Comparison of ENCODE assay signal across 13 cellular contexts in the genomic region with DNA sequence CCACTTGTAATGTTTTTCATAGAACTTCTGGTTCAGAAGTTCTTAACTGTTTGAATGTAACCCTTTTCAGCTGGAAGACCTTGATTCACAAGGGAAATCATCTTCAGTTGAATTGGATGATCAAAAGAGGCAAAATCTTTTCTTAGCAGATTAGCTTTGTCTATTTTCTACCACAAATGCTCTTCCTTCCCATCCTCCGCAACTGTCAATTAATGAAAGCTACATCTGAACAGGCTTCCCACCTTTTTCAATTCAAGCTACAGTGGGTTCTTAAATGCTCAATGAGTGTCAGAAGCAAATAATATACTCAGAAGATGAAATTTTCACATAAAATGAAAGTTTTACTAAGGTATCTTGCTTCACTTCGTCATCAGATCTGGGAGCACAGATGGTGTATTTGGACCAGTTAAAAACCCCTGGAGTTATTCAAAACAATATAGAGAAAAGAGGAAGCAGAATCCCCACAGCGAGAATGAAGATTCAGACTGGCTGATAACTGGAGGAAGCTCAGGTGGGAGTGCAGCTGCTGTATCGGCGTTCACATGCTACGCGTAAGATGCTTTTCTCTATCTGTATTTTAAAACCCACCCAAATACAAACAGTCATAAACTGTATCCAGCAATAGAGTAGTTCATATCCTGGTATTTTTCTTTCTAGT. TPM values are rescaled to one million over a fixed set of nuclear protein-coding genes. Genes with fewer than 3 reads are reported as not detected.
DNase-seq lines count a peak whose midpoint lies in the region; ATAC-seq, FAIRE-seq and TF ChIP-seq lines count a peak whose summit lies in the region.
"Had no signal": no experiment of that assay in that cellular context is flagged by ENCODE, and none has a peak within 500 bp of the region (broad histone marks: within the 10 kb centered on the region; RNA-seq: fewer than 3 reads in every experiment).

No MANE protein-coding gene starts in this region.

- peak; percentile 23 for FAIRE-seq in K562 (lab: Jason Lieb, UNC)

- in situ Hi-C loops in K562 (cut with MboI): no loop called here

- 41% methylated on average over 7 of the region's 7 CpGs for WGBS in K562 (ENCODE audit: insufficient coverage, low coverage, missing lambda C conversion rate)

- H3K36me3 ChIP-seq in K562 (ENCODE audit: control insufficient read depth, insufficient read depth, low read length): peaks cover 78% of the 10 kb centered on the region
- H3K36me3 ChIP-seq: ovary had no signal

- H3K9ac ChIP-seq in K562 (ENCODE audit: insufficient read depth in 1 of 2, low read depth in 2 of 2, low read length in 2 of 2): no peak overlapping the region

- H3K27me3 ChIP-seq in K562 (ENCODE audit: control insufficient read depth in 2 of 2, insufficient read depth in 2 of 2, low read length in 2 of 2): no peaks in the 10 kb centered on the region
- H3K27me3 ChIP-seq: ovary, tibial artery had no signal

- no peaks in the 10 kb centered on the region for H4K20me1 ChIP-seq in K562 (replicated peaks; ENCODE audit: control insufficient read depth, insufficient read depth, low read length)

- no peaks in the 10 kb centered on the region for H3K9me1 ChIP-seq in K562 (ENCODE audit: control insufficient read depth, insufficient read depth, low read length)

- no peak overlapping the region for H3K4me2 ChIP-seq in K562 (ENCODE audit: insufficient read depth, low read length)

- intact Hi-C loops in K562 (cut with micrococcal nuclease): no loop called here
- intact Hi-C loops in posterior vena cava (cut with DNase I): no loop called here

- ATAC-seq in GM18909 (IDR thresholded peaks at IDR 0.05; ENCODE audit: poor library complexity, unreplicated experiment) (peak; percentile 65), HG02588 (IDR thresholded peaks at IDR 0.05; ENCODE audit: unreplicated experiment) (peak; percentile 71), HG03520 (IDR thresholded peaks at IDR 0.05; ENCODE audit: unreplicated experiment) (peak; percentile 88), K562 (no peak; the same call in 2 of the 3 replicates), HG02763 (IDR thresholded peaks at IDR 0.05; ENCODE audit: unreplicated experiment) (no peak)

- no peak overlapping the region for H3K27ac ChIP-seq in K562 (ENCODE audit: extremely low read depth, low read depth, low read length)
- H3K27ac ChIP-seq: left ventricle myocardium inferior, ovary, tibial artery had no signal

- DNase-seq in K562 (ENCODE audit: extremely low read depth in 1 of 4, low spot score in 3 of 4): no peak
- no peak for DNase-seq in SKM-1 treated with dmso at 0.1 percent for 144 hours (lab: John Stamatoyannopoulos, UW; ENCODE audit: unreplicated experiment)
- DNase-seq in posterior vena cava (ENCODE audit: low spot score): no peak
- DNase-seq in NCI-H1417 (lab: John Stamatoyannopoulos, UW): no peak
- DNase-seq: left ventricle myocardium inferior, NCI-H1048, ovary, T1000, tibial artery had no signal

- BruUV-seq in K562 (replicated peaks; lab: Mats Ljungman, UMichigan): no TSS peak

- no peak for TF ChIP-seq POLR2A in K562 (conservative IDR thresholded peaks at IDR 0.05)

- POLR2A ChIA-PET in K562 (lab: Yijun Ruan, JAX): interaction anchor here (0.7 to 1.5 kb wide), 3 partner anchors 12 to 297 kb away, joined by 3 to 4 read pairs (median 3); no protein-coding TSS in a partner anchor

- H3K9me3 ChIP-seq in K562 (replicated peaks; ENCODE audit: control insufficient read depth, insufficient read depth, low read depth, low read length): no peaks in the 10 kb centered on the region; the same call in 1 of the 2 replicates
- H3K9me3 ChIP-seq: left ventricle myocardium inferior, ovary, tibial artery had no signal

- CTCF ChIA-PET in K562 (lab: Yijun Ruan, JAX; ENCODE audit: low intra/inter-chr PET ratio): no interaction called here

- H3K4me1 ChIP-seq in K562 (replicated peaks in 1 of 2; ENCODE audit: control insufficient read depth in 2 of 2, insufficient read depth in 2 of 2, low read length in 2 of 2): no peaks in the 10 kb centered on the region
- H3K4me1 ChIP-seq: left ventricle myocardium inferior, tibial artery had no signal

- H3K79me2 ChIP-seq in K562 (ENCODE audit: control insufficient read depth, insufficient read depth, low read length): no peaks in the 10 kb centered on the region

- no peak for TF ChIP-seq CTCF in K562 (IDR thresholded peaks at IDR 0.05 in 2 of 3, conservative IDR thresholded peaks at IDR 0.05 in 1 of 3; ENCODE audit: insufficient read depth in 2 of 3, low read depth in 1 of 3, low read length in 3 of 3)

- no peak overlapping the region for H2AFZ ChIP-seq in K562 (ENCODE audit: low read depth, low read length)

- no peak for TF ChIP-seq EP300 in K562 (IDR thresholded peaks at IDR 0.05; ENCODE audit: low read length)

- no peak overlapping the region for H3K4me3 ChIP-seq in K562
- H3K4me3 ChIP-seq: left ventricle myocardium inferior, ovary, tibial artery had no signal

- no peak for TF ChIP-seq RAD21 in K562 (CRISPR knock-in tag; conservative IDR thresholded peaks at IDR 0.05 in 1 of 2, IDR thresholded peaks at IDR 0.05 in 1 of 2)

TF ChIP-seq in K562, 482 proteins besides CTCF, POLR2A, EP300 and RAD21:
- TF ChIP-seq ZNF766 (CRISPR knock-in tag; conservative IDR thresholded peaks at IDR 0.05) (no peak), SPI1 (IDR thresholded peaks at IDR 0.05; ENCODE audit: borderline replicate concordance, low read depth, low read length) (peak; percentile 31; the same call in 1 of the 2 replicates)

RNA-seq across cellular contexts. Expression of gene QRSL1, which starts 19.4 kb away (rescaled TPM):
- total RNA-seq in K562 (2011; cell fraction: chromatin; rRNA removed; ENCODE audit: low replicate concordance): 19.4 and 35.5 TPM in 2 replicates
- 10.7 and 11.4 TPM in 2 replicates for total RNA-seq in K562 (2011; cell fraction: nucleolus; rRNA removed)
- 16.7 and 28.9 TPM in 2 replicates for total RNA-seq in K562 (2011; cell fraction: nucleoplasm; rRNA removed)
- total RNA-seq in K562 (2014; rRNA removed) (16.0 and 16.3 TPM in 2 replicates), K562 (2014; rRNA removed; fragmentation: Illumina TruSeq; extraction: Trizol) (29.5 and 29.8 TPM in 2 replicates), K562 (2015; rRNA removed; fragmentation: Illumina TruSeq; extraction: Trizol) (27.0 and 28.8 TPM in 2 replicates), K562 (2021) (16.3 and 19.6 TPM in 2 replicates), posterior vena cava (1 to 10 TPM; 6.5 to 8.6 TPM)
- polyA plus RNA-seq in K562 (2011; rRNA removed) (18.9 and 23.0 TPM in 2 replicates), K562 (2014; fragmentation: Illumina TruSeq; extraction: Trizol) (19.6 and 24.2 TPM in 2 replicates), K562 (2014; fragmentation: Nextera tagmentation; extraction: Ambion mirVana) (10 to 100 TPM; 15.3 to 31.5 TPM), K562 (2014; rRNA removed) (14.6 and 17.2 TPM in 2 replicates)
- polyA plus RNA-seq in K562 (2011; cell fraction: cytosol; rRNA removed): 7.3 and 11.0 TPM in 2 replicates
- polyA plus RNA-seq in K562 (2011; cell fraction: nucleus; rRNA removed): 7.3 and 7.6 TPM in 2 replicates
- polyA plus RNA-seq in K562 (2012): 12.9 and 13.9 TPM in 2 replicates
- 27.7 and 28.3 TPM in 2 replicates for polyA minus RNA-seq in K562 (2011; rRNA and poly(A)+ RNA removed)
- 10.0 and 10.4 TPM in 2 replicates for polyA minus RNA-seq in K562 (2011; cell fraction: cytosol; rRNA and poly(A)+ RNA removed)
- polyA minus RNA-seq in K562 (2011; cell fraction: nucleus; rRNA and poly(A)+ RNA removed): 8.6 and 14.1 TPM in 2 replicates

RNA-seq across cellular contexts. Expression of gene RTN4IP1, which starts 19.5 kb away (rescaled TPM):
- 15.6 and 21.8 TPM in 2 replicates for total RNA-seq in K562 (2011; cell fraction: chromatin; rRNA removed; ENCODE audit: low replicate concordance)
- 10.7 and 11.3 TPM in 2 replicates for total RNA-seq in K562 (2011; cell fraction: nucleolus; rRNA removed)
- 16.2 and 16.4 TPM in 2 replicates for total RNA-seq in K562 (2011; cell fraction: nucleoplasm; rRNA removed)
- total RNA-seq in K562 (2014; rRNA removed): 17.9 and 21.1 TPM in 2 replicates
- 29.3 and 30.8 TPM in 2 replicates for total RNA-seq in K562 (2014; rRNA removed; fragmentation: Illumina TruSeq; extraction: Trizol)
- 21.2 and 22.0 TPM in 2 replicates for total RNA-seq in K562 (2015; rRNA removed; fragmentation: Illumina TruSeq; extraction: Trizol)
- total RNA-seq in K562 (2021): 23.1 and 24.4 TPM in 2 replicates
- polyA plus RNA-seq in K562 (2011; rRNA removed): 19.2 and 22.2 TPM in 2 replicates
- polyA plus RNA-seq in K562 (2011; cell fraction: cytosol; rRNA removed): 8.1 and 14.7 TPM in 2 replicates
- polyA plus RNA-seq in K562 (2011; cell fraction: nucleus; rRNA removed): 4.9 and 7.5 TPM in 2 replicates
- polyA plus RNA-seq in K562 (2012): 18.1 and 27.8 TPM in 2 replicates
- 21.4 and 24.8 TPM in 2 replicates for polyA plus RNA-seq in K562 (2014; fragmentation: Illumina TruSeq; extraction: Trizol)
- polyA plus RNA-seq in K562 (2014; fragmentation: Nextera tagmentation; extraction: Ambion mirVana): 10 to 100 TPM; 35.1 to 46.0 TPM
- polyA plus RNA-seq in K562 (2014; rRNA removed): 16.7 and 21.1 TPM in 2 replicates
- 32.6 and 35.4 TPM in 2 replicates for polyA minus RNA-seq in K562 (2011; rRNA and poly(A)+ RNA removed)
- polyA minus RNA-seq in K562 (2011; cell fraction: cytosol; rRNA and poly(A)+ RNA removed): 7.2 and 9.3 TPM in 2 replicates
- polyA minus RNA-seq in K562 (2011; cell fraction: nucleus; rRNA and poly(A)+ RNA removed): 5.7 and 12.4 TPM in 2 replicates
- total RNA-seq in posterior vena cava: 1 to 10 TPM; 3.6 to 4.3 TPM

Comparison
In these comparisons a context has a peak if more than half of its experiments do, and no peak if none do; other contexts are left out.
1. ATAC-seq: peak in GM18909 (single experiment), HG02588 (single experiment) and HG03520 (single experiment); none in K562 (single experiment) and HG02763 (single experiment).